In genomic region chr12:132116709-132117557, GRCh38 we compare ENCODE assay signal across 1 cellular context.
TF ChIP-seq lines count a peak whose summit lies in the region.

No MANE protein-coding gene starts in this region.

TF ChIP-seq in K562, 482 proteins besides CTCF, POLR2A, EP300 and RAD21 (continued from another document):
- TF ChIP-seq FOXP4 (CRISPR knock-in tag; IDR thresholded peaks at IDR 0.05; ENCODE audit: borderline replicate concordance) = no peak
